Comparison of ENCODE assay signal across 8 cellular contexts in genomic region chr16:49281843-49282642, GRCh38. TPM values are rescaled to one million over a fixed set of nuclear protein-coding genes. Genes with fewer than 3 reads are reported as not detected.
DNase-seq lines count a peak whose midpoint lies in the region; ATAC-seq and TF ChIP-seq lines count a peak whose summit lies in the region.

No MANE protein-coding gene starts in this region.

- peak; percentile 72 for ATAC-seq in HG02884 (IDR thresholded peaks at IDR 0.05; ENCODE audit: unreplicated experiment)
- ATAC-seq in Right ventricle myocardium superior (ENCODE audit: poor library complexity) = peak; percentile 98

- TF ChIP-seq CTCF in ovary (IDR thresholded peaks at IDR 0.05) = no peak
- peak in 2 of 4 experiments; percentile 22 for TF ChIP-seq CTCF in uterus (IDR thresholded peaks at IDR 0.05)

- H3K4me1 Mint-ChIP-seq in activated naive CD4-positive, alpha-beta T cell treated with anti-CD3 and anti-CD28 coated beads, Interleukin-2, amount 10 ng/mL, durations not matched to agents 7 days and 5 days = peaks cover 8% of the 10 kb centered on the region

- H3K4me1 ChIP-seq in ovary (ENCODE audit: insufficient read depth) (peaks cover 9% of the 10 kb centered on the region), uterus (peaks cover 0 to 19% of the 10 kb centered on the region in 2 donors)

- no peak for TF ChIP-seq POLR2A in ovary (IDR thresholded peaks at IDR 0.05)
- TF ChIP-seq POLR2A in uterus (IDR thresholded peaks at IDR 0.05) = peak in 1 of 2 donors; percentile 16

- H3K27me3 Mint-ChIP-seq in activated naive CD4-positive, alpha-beta T cell treated with anti-CD3 and anti-CD28 coated beads, Interleukin-2, amount 10 ng/mL, durations not matched to agents 7 days and 5 days = peaks cover 84% of the 10 kb centered on the region

- CTCF ChIA-PET in activated naive CD4-positive, alpha-beta T cell treated with anti-CD3 and anti-CD28 coated beads, Interleukin-2, amount 10 ng/mL, durations not matched to agents 7 days and 5 days (lab: Charles Lee) = no interaction called here

- no peaks in the 10 kb centered on the region for H3K9me3 ChIP-seq in ovary
- no peaks in the 10 kb centered on the region for H3K9me3 ChIP-seq in uterus

- no peak for TF ChIP-seq EP300 in ovary (IDR thresholded peaks at IDR 0.05)

- no peaks in the 10 kb centered on the region for H3K36me3 Mint-ChIP-seq in activated naive CD4-positive, alpha-beta T cell treated with anti-CD3 and anti-CD28 coated beads, Interleukin-2, amount 10 ng/mL, durations not matched to agents 7 days and 5 days

- H3K27me3 ChIP-seq in ovary = no peaks in the 10 kb centered on the region
- peaks cover 2 to 73% of the 10 kb centered on the region in 2 donors for H3K27me3 ChIP-seq in uterus

- 0 to 1% (median 1%) methylated on average over 29 to 124 of the region's 124 CpGs for WGBS in ovary, 3 donors

- intact Hi-C loops in Right ventricle myocardium superior (cut with DNase I) = no loop called here
- intact Hi-C loops in ovary (cut with DNase I) = no loop called here
- intact Hi-C loops in uterus (cut with DNase I; ENCODE audit: low total_unique reads) = no loop called here

- DNase-seq in activated CD4-positive, alpha-beta T cell treated with anti-CD3 and anti-CD28 coated beads for 24 hours (ENCODE audit: low read depth in 2 of 2) = peak; percentile 22 to 68
- no peak for DNase-seq in activated CD4-positive, alpha-beta T cell treated with anti-CD3 and anti-CD28 coated beads, Interleukin-2, amount 50 U/mL, for 4 hours
- DNase-seq in NCI-H2107 treated with DMSO at 0.1 percent for 48 hours (lab: John Stamatoyannopoulos, UW; ENCODE audit: unreplicated experiment) (peak; percentile 79), Right ventricle myocardium superior (peak; percentile 88), ovary (peak in 3 of 5 donors; percentile 23 to 79 (median 59)), uterus (peak; percentile 26 to 47)
- peak; percentile 64 for DNase-seq in activated naive CD4-positive, alpha-beta T cell treated with anti-CD3 and anti-CD28 coated beads, Interleukin-2, amount 10 ng/mL, durations not matched to agents 7 days and 5 days

- no peaks in the 10 kb centered on the region for H3K9me3 Mint-ChIP-seq in activated naive CD4-positive, alpha-beta T cell treated with anti-CD3 and anti-CD28 coated beads, Interleukin-2, amount 10 ng/mL, durations not matched to agents 7 days and 5 days

- H3K4me3 Mint-ChIP-seq in activated naive CD4-positive, alpha-beta T cell treated with anti-CD3 and anti-CD28 coated beads, Interleukin-2, amount 10 ng/mL, durations not matched to agents 7 days and 5 days = peak overlapping the region; percentile 54

- H3K36me3 ChIP-seq in ovary (no peaks in the 10 kb centered on the region), uterus (no peaks in the 10 kb centered on the region)

- H3K27ac ChIP-seq in ovary = no peak overlapping the region
- H3K27ac ChIP-seq in uterus = no peak overlapping the region

- H3K27ac Mint-ChIP-seq in activated naive CD4-positive, alpha-beta T cell treated with anti-CD3 and anti-CD28 coated beads, Interleukin-2, amount 10 ng/mL, durations not matched to agents 7 days and 5 days = no peak overlapping the region

- peak overlapping the region; percentile 14 for H3K4me3 ChIP-seq in ovary
- peak overlapping the region in 1 of 2 donors; percentile 18 for H3K4me3 ChIP-seq in uterus

RNA-seq across cellular contexts. Expression of gene CBLN1, which starts 0.4 kb away (rescaled TPM):
- total RNA-seq in Right ventricle myocardium superior = 1.5 TPM
- 1 to 10 TPM in 2 of 7 donors, under 1 TPM in 3, not detected in 2; 0.23 to 3.4 (median 0.56) TPM for total RNA-seq in ovary
- polyA plus RNA-seq in ovary = 1 to 10 TPM; 1.7 to 6.7 TPM
- 1 to 10 TPM in 1 of 4 donors, under 1 TPM in 1, not detected in 2; 0.83 to 2.4 TPM for total RNA-seq in uterus

Comparison
In these comparisons a context has a peak if more than half of its experiments do, and no peak if none do; other contexts are left out.
1. DNase-seq: peak in activated CD4-positive, alpha-beta T cell treated with anti-CD3 and anti-CD28 coated beads for 24 hours (2 of 2), NCI-H2107 treated with DMSO at 0.1 percent for 48 hours (single experiment), activated naive CD4-positive, alpha-beta T cell treated with anti-CD3 and anti-CD28 coated beads, Interleukin-2, amount 10 ng/mL, durations not matched to agents 7 days and 5 days (single experiment), Right ventricle myocardium superior (single experiment), ovary (3 of 5) and uterus (2 of 2); none in activated CD4-positive, alpha-beta T cell treated with anti-CD3 and anti-CD28 coated beads, Interleukin-2, amount 50 U/mL, for 4 hours (0 of 2).